In the genomic region with DNA sequence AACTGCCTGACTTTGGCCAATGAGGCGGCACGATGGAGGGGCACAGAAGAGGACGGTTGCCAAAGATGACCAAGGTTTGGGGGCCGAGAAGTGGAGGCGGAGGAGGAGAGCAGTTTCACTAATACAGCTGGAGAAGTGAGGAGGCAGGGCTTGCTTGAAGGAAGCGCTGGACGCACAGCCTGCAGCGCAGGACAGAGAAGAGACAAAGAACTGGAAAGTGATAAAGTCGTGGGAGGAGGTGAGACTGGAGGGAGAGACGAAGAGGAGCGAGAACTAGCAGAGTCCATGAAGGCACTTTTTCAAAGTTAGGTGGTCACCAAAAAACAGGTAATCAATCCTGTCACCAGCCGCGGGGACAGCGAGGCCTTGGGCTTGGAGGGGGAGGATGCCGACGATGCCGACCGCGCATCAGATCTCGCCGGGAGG, we compare ENCODE assay signal across 8 cellular contexts. TPM values are rescaled to one million over a fixed set of nuclear protein-coding genes. Genes with fewer than 3 reads are reported as not detected.
DNase-seq lines count a peak whose midpoint lies in the region; ATAC-seq and TF ChIP-seq lines count a peak whose summit lies in the region.

No MANE protein-coding gene starts in this region.

- DNase-seq in heart left ventricle (no peak), cardiac septum (ENCODE audit: low spot score) (no peak), ascending aorta (ENCODE audit: low spot score in 2 of 2) (peak in 1 of 2 donors; percentile 66), kidney epithelial cell (ENCODE audit: low read depth) (no peak), NCI-H82 (lab: John Stamatoyannopoulos, UW) (no peak)

- H3K9me3 ChIP-seq in heart left ventricle = no peaks in the 10 kb centered on the region
- H3K9me3 ChIP-seq in ascending aorta = no peaks in the 10 kb centered on the region
- H3K9me3 ChIP-seq in stomach smooth muscle (ENCODE audit: control insufficient read depth in 2 of 2, low read length in 2 of 2) = no peaks in the 10 kb centered on the region

- TF ChIP-seq CTCF in heart left ventricle (IDR thresholded peaks at IDR 0.05) (no peak), ascending aorta (IDR thresholded peaks at IDR 0.05) (no peak), kidney epithelial cell (IDR thresholded peaks at IDR 0.05; ENCODE audit: insufficient read depth, low read length, poor library complexity, severe bottlenecking) (no peak)

- peak overlapping the region; percentile 68 to 96 (median 88) for H3K4me3 ChIP-seq in heart left ventricle
- H3K4me3 ChIP-seq in ascending aorta = peak overlapping the region; percentile 70 to 95
- peak overlapping the region; percentile 84 for H3K4me3 ChIP-seq in kidney epithelial cell (ENCODE audit: low read depth, low read length)
- H3K4me3 ChIP-seq in stomach smooth muscle (ENCODE audit: low read length in 2 of 2) = peak overlapping the region; percentile 88 to 89

- no peak for TF ChIP-seq POLR2A in heart left ventricle (IDR thresholded peaks at IDR 0.05)

- H3K27ac ChIP-seq in heart left ventricle = peak overlapping the region in 4 of 12 donors; percentile 62 to 79 (median 65)
- H3K27ac ChIP-seq in ascending aorta = no peak overlapping the region
- no peak overlapping the region for H3K27ac ChIP-seq in stomach smooth muscle (ENCODE audit: low read length)

- WGBS in heart left ventricle, 4 donors = 19 to 24% (median 21%) methylated on average over 21 of the region's 21 CpGs

- H3K4me1 ChIP-seq in heart left ventricle = peaks cover 0 to 54% (median 6%) of the 10 kb centered on the region in 12 donors
- peaks cover 0 to 7% of the 10 kb centered on the region in 2 donors for H3K4me1 ChIP-seq in ascending aorta
- H3K4me1 ChIP-seq in stomach smooth muscle (ENCODE audit: control insufficient read depth, insufficient read depth, low read length) = peaks cover 16% of the 10 kb centered on the region

- ATAC-seq in heart left ventricle (peak in 1 of 4 donors; percentile 3), HG03571 (IDR thresholded peaks at IDR 0.05; ENCODE audit: unreplicated experiment) (peak; percentile 2), GM21717 (IDR thresholded peaks at IDR 0.05; ENCODE audit: unreplicated experiment) (no peak)

- peak overlapping the region in 1 of 2 donors; percentile 47 for H3K9ac ChIP-seq in stomach smooth muscle (ENCODE audit: low read length in 2 of 2)

- no peaks in the 10 kb centered on the region for H3K27me3 ChIP-seq in heart left ventricle
- H3K27me3 ChIP-seq in ascending aorta = no peaks in the 10 kb centered on the region
- no peaks in the 10 kb centered on the region for H3K27me3 ChIP-seq in kidney epithelial cell (ENCODE audit: control insufficient read depth, insufficient read depth, low read length)
- H3K27me3 ChIP-seq in stomach smooth muscle (ENCODE audit: control insufficient read depth in 1 of 2, insufficient read depth in 2 of 2, low read length in 2 of 2) = no peaks in the 10 kb centered on the region

- H3K36me3 ChIP-seq in heart left ventricle = peaks cover 0 to 29% (median 15%) of the 10 kb centered on the region in 9 donors
- H3K36me3 ChIP-seq in ascending aorta = peaks cover 0 to 19% of the 10 kb centered on the region in 2 donors
- H3K36me3 ChIP-seq in kidney epithelial cell (ENCODE audit: control insufficient read depth, insufficient read depth, low read length) = no peaks in the 10 kb centered on the region
- peaks cover 8% of the 10 kb centered on the region in 2 donors for H3K36me3 ChIP-seq in stomach smooth muscle (ENCODE audit: control insufficient read depth in 2 of 2, insufficient read depth in 2 of 2, low read length in 2 of 2)

- intact Hi-C loops in heart left ventricle (cut with DNase I) = no loop called here
- intact Hi-C loops in cardiac septum (cut with DNase I) = loop anchor here (2.0 kb wide), 1 partner anchor 19 kb away; a partner anchor contains a TSS
- intact Hi-C loops in ascending aorta (cut with DNase I) = loop anchor here (1.0 to 2.0 kb wide), 2 partner anchors 18 to 39 kb away; a partner anchor contains a TSS

RNA-seq across cellular contexts. Expression of a gene that starts 0.8 kb away (rescaled TPM):
- total RNA-seq in heart left ventricle (1 to 10 TPM; 2.1 to 7.9 (median 3.1) TPM), cardiac septum (1.8 TPM), ascending aorta (0.85 TPM), kidney epithelial cell (41.3 and 43.2 TPM in 2 replicates)
- 1 to 10 TPM; 1.8 to 6.2 TPM for polyA plus RNA-seq in heart left ventricle

RNA-seq across cellular contexts. Expression of a gene that starts 18.8 kb away (rescaled TPM):
- total RNA-seq in heart left ventricle = 100 to 1,000 TPM in 7 of 9 donors, 10 to 100 TPM in 2; 84.2 to 174 (median 105) TPM
- 100 to 1,000 TPM in 1 of 2 donors, 10 to 100 TPM in 1; 69.8 to 170 TPM for polyA plus RNA-seq in heart left ventricle
- 116 TPM for total RNA-seq in cardiac septum
- 186 TPM for total RNA-seq in ascending aorta
- total RNA-seq in kidney epithelial cell = 35.8 and 36.0 TPM in 2 replicates

Comparison
In these comparisons a context has a peak if more than half of its experiments do, and no peak if none do; other contexts are left out.
1. intact Hi-C loops: an anchor here in cardiac septum (2.0 kb wide) and ascending aorta (1.0 to 2.0 kb wide); none called in heart left ventricle.